In the genomic region with DNA sequence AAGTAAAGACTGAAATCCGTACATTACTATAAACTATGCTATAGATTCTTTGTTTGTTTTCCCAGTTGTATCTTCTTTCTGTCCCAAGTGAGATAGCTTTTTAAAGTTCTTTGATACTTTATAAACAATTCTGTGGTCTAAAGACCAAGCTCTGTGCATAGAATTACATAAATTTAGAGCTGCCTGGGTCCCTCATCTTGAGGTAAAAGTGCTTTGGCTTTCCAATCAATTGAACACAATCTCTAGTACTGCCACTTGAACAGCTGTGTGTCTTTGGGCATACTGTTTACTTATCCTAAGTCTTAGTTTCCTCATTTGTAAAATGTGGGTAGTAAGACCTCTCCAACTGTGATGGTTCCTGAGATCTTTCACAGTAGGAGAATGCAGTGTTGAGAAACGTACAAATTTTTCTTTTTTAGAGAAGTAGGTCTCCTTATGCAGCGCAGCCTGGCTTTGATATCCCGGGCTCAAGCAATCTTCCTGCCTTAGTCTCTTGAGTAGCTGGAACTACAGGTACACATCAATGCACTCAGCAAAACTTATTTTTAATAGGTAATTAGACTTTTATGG, we compare ENCODE assay signal across 23 cellular contexts.
"Had no signal": no experiment of that assay in that cellular context is flagged by ENCODE, and none has a peak within 500 bp of the region (broad histone marks: within the 10 kb centered on the region; RNA-seq: fewer than 3 reads in every experiment).

No MANE protein-coding gene starts in this region.

- H3K27ac Mint-ChIP-seq: activated T-helper 2 cell treated with anti-CD3 and anti-CD28 coated beads, Interferon-gamma antibody, Interleukin-2, Interleukin-4, amounts not matched to agents 10 μg/mL and 5 μg/mL and 100 μg/mL, durations not matched to agents 14 hours and 24 hours and 36 hours; effector memory CD8-positive, alpha-beta T cell; naive thymus-derived CD4-positive, alpha-beta T cell; neural progenitor cell; stimulated activated memory B cell treated with anti-CD40 and anti-IgM and Interleukin-4, amounts not matched to agents 10 μg/mL and 1 μg/mL and 100 μg/mL, for 72 hours; WTC11 had no signal

- H3K9me3 ChIP-seq: colonic mucosa, left lung, transverse colon had no signal

- H3K4me3 ChIP-seq: colonic mucosa, dorsolateral prefrontal cortex, left lung, lung, neural progenitor cell, transverse colon had no signal

- H3K4me3 Mint-ChIP-seq: effector memory CD8-positive, alpha-beta T cell; neural progenitor cell; stimulated activated memory B cell treated with anti-CD40 and anti-IgM and Interleukin-4, amounts not matched to agents 10 μg/mL and 1 μg/mL and 100 μg/mL, for 72 hours; WTC11 had no signal

- H3K27me3 ChIP-seq: colonic mucosa, left lung, neural progenitor cell, transverse colon had no signal

- H3K36me3 Mint-ChIP-seq: neural progenitor cell; stimulated activated memory B cell treated with anti-CD40 and anti-IgM and Interleukin-4, amounts not matched to agents 10 μg/mL and 1 μg/mL and 100 μg/mL, for 72 hours; WTC11 had no signal

- DNase-seq: activated CD4-positive, alpha-beta T cell treated with anti-CD3 and anti-CD28 coated beads for 4 hours; activated CD4-positive, alpha-beta T cell treated with anti-CD3 and anti-CD28 coated beads, Interleukin-2, amount 50 U/mL, for 48 hours; activated naive CD4-positive, alpha-beta T cell; amygdala; colonic mucosa; dorsolateral prefrontal cortex; effector memory CD8-positive, alpha-beta T cell; foreskin melanocyte; hippocampal formation; kidney glomerular epithelial cell; left lung; naive thymus-derived CD4-positive, alpha-beta T cell; posterior cingulate gyrus; small intestine; stimulated activated CD4-positive, alpha-beta T cell treated with anti-CD3 and anti-CD28 coated beads, Interleukin-15, amount 100 ng/mL, for 24 hours; transverse colon had no signal

- H3K9me3 Mint-ChIP-seq: activated T-helper 2 cell treated with anti-CD3 and anti-CD28 coated beads, Interferon-gamma antibody, Interleukin-2, Interleukin-4, amounts not matched to agents 10 μg/mL and 5 μg/mL and 100 μg/mL, durations not matched to agents 14 hours and 24 hours and 36 hours; effector memory CD8-positive, alpha-beta T cell; naive thymus-derived CD4-positive, alpha-beta T cell; neural progenitor cell; stimulated activated memory B cell treated with anti-CD40 and anti-IgM and Interleukin-4, amounts not matched to agents 10 μg/mL and 1 μg/mL and 100 μg/mL, for 72 hours; WTC11 had no signal

- H2AFZ ChIP-seq: neural progenitor cell had no signal

- H3K4me2 ChIP-seq: neural progenitor cell had no signal

- H3K27me3 Mint-ChIP-seq: stimulated activated memory B cell treated with anti-CD40 and anti-IgM and Interleukin-4, amounts not matched to agents 10 μg/mL and 1 μg/mL and 100 μg/mL, for 72 hours had no signal

- ATAC-seq: effector memory CD8-positive, alpha-beta T cell; esophagus mucosa; left lung; naive thymus-derived CD4-positive, alpha-beta T cell; sciatic nerve; stimulated activated memory B cell treated with anti-CD40 and anti-IgM and Interleukin-4, amounts not matched to agents 10 μg/mL and 1 μg/mL and 100 μg/mL, for 72 hours; WTC11 had no signal

- H3K27ac ChIP-seq: colonic mucosa, dorsolateral prefrontal cortex, left lung, neural progenitor cell, transverse colon had no signal

- H3K36me3 ChIP-seq: colonic mucosa, left lung, neural progenitor cell, transverse colon had no signal
